ENCODE assay signal across 9 cellular contexts in genomic region chr22:21517374-21517773, GRCh38. TPM values are rescaled to one million over a fixed set of nuclear protein-coding genes. Genes with fewer than 3 reads are reported as not detected.
DNase-seq lines count a peak whose midpoint lies in the region; ATAC-seq and TF ChIP-seq lines count a peak whose summit lies in the region.
"Not testable (repeated sequence)": the region's sequence is repeated elsewhere in the genome, so short reads cannot be mapped to it uniquely, and the experiment has no call there.
"Had no signal": no experiment of that assay in that cellular context is flagged by ENCODE, and none has a peak within 500 bp of the region (broad histone marks: within the 10 kb centered on the region; RNA-seq: fewer than 3 reads in every experiment).

No MANE protein-coding gene starts in this region.

- not testable (repeated sequence) for H3K27me3 Mint-ChIP-seq in natural killer cell treated with Interleukin-12 subunit alpha and Interleukin-12 subunit beta and Interleukin-15 and Interleukin-18, amount 100 ng/mL, for 72 hours

- TF ChIP-seq CTCF in gastroesophageal sphincter (IDR thresholded peaks at IDR 0.05) = not testable (repeated sequence)

- not testable (repeated sequence) for H3K36me3 Mint-ChIP-seq in natural killer cell treated with Interleukin-12 subunit alpha and Interleukin-12 subunit beta and Interleukin-15 and Interleukin-18, amount 100 ng/mL, for 72 hours

- H3K27ac Mint-ChIP-seq in natural killer cell treated with Interleukin-12 subunit alpha and Interleukin-12 subunit beta and Interleukin-15 and Interleukin-18, amount 100 ng/mL, for 72 hours = not testable (repeated sequence)

- H3K27me3 ChIP-seq in gastroesophageal sphincter = not testable (repeated sequence)

- H3K9me3 ChIP-seq in gastroesophageal sphincter = not testable (repeated sequence)

- no CpG with 5 or more reads among the region's 52 CpGs for WGBS in gastroesophageal sphincter (ENCODE audit: low coverage in 1 of 2), 2 donors

- TF ChIP-seq POLR2A in gastroesophageal sphincter (IDR thresholded peaks at IDR 0.05) = not testable (repeated sequence)

- not testable (repeated sequence) for H3K4me1 Mint-ChIP-seq in natural killer cell treated with Interleukin-12 subunit alpha and Interleukin-12 subunit beta and Interleukin-15 and Interleukin-18, amount 100 ng/mL, for 72 hours (ENCODE audit: low read depth in 2 of 2)

- H3K27ac ChIP-seq in gastroesophageal sphincter = not testable (repeated sequence)

- not testable (repeated sequence) for H3K4me3 ChIP-seq in gastroesophageal sphincter

- peak; percentile 58 for DNase-seq in activated CD8-positive, alpha-beta memory T cell treated with anti-CD3 and anti-CD28 coated beads, Interleukin-2, amount 50 U/mL, for 4 hours
- DNase-seq in natural killer cell treated with Interleukin-12 subunit alpha and Interleukin-12 subunit beta and Interleukin-15 and Interleukin-18, amount 100 ng/mL, for 72 hours (ENCODE audit: low spot score) = not testable (repeated sequence)

- not testable (repeated sequence) for H3K9me3 Mint-ChIP-seq in natural killer cell treated with Interleukin-12 subunit alpha and Interleukin-12 subunit beta and Interleukin-15 and Interleukin-18, amount 100 ng/mL, for 72 hours

- H3K4me1 ChIP-seq in gastroesophageal sphincter = not testable (repeated sequence)

- H3K36me3 ChIP-seq in gastroesophageal sphincter = not testable (repeated sequence)

- ATAC-seq in GM19035 (IDR thresholded peaks at IDR 0.05; ENCODE audit: unreplicated experiment) = peak; percentile 80
- peak; percentile 79 for ATAC-seq in GM21723 (IDR thresholded peaks at IDR 0.05; ENCODE audit: unreplicated experiment)
- ATAC-seq in HG02970 (IDR thresholded peaks at IDR 0.05; ENCODE audit: low FRiP score, unreplicated experiment) = peak; percentile 82
- peak; percentile 76 for ATAC-seq in HG03520 (IDR thresholded peaks at IDR 0.05; ENCODE audit: unreplicated experiment)
- ATAC-seq in gastroesophageal sphincter = peak; percentile 92
- ATAC-seq in natural killer cell treated with Interleukin-12 subunit alpha and Interleukin-12 subunit beta and Interleukin-15 and Interleukin-18, amount 100 ng/mL, for 72 hours = peak; percentile 94 to 95

- H3K4me3 Mint-ChIP-seq in natural killer cell treated with Interleukin-12 subunit alpha and Interleukin-12 subunit beta and Interleukin-15 and Interleukin-18, amount 100 ng/mL, for 72 hours = not testable (repeated sequence)

- not testable (repeated sequence) for TF ChIP-seq EP300 in gastroesophageal sphincter (IDR thresholded peaks at IDR 0.05)

RNA-seq across cellular contexts. Expression of gene RIMBP3C, which starts 33.9 kb away (rescaled TPM):
- total RNA-seq in gastroesophageal sphincter = under 1 TPM; 0.15 to 0.40 (median 0.25) TPM
- total RNA-seq in natural killer cell treated with Interleukin-12 subunit alpha and Interleukin-12 subunit beta and Interleukin-15 and Interleukin-18, amount 100 ng/mL, for 72 hours = 1 to 10 TPM in 1 of 2 donors, under 1 TPM in 1; 0.50 to 1.4 TPM
- total RNA-seq: esophagus squamous epithelium, uterus had no signal

RNA-seq across cellular contexts. Expression of gene UBE2L3, which starts 50.1 kb away (rescaled TPM):
- 10 to 100 TPM; 40.5 to 94.4 (median 60.0) TPM for total RNA-seq in gastroesophageal sphincter
- 100 to 1,000 TPM in 1 of 2 donors, 10 to 100 TPM in 1; 86.3 to 114 TPM for total RNA-seq in natural killer cell treated with Interleukin-12 subunit alpha and Interleukin-12 subunit beta and Interleukin-15 and Interleukin-18, amount 100 ng/mL, for 72 hours

RNA-seq across cellular contexts. Expression of gene TMEM191C, which starts 50.2 kb away (rescaled TPM):
- total RNA-seq in gastroesophageal sphincter = 1 to 10 TPM in 1 of 4 donors, under 1 TPM in 2, not detected in 1; 0.15 to 4.4 (median 0.27) TPM
- 1 to 10 TPM; 1.4 to 3.5 TPM for total RNA-seq in natural killer cell treated with Interleukin-12 subunit alpha and Interleukin-12 subunit beta and Interleukin-15 and Interleukin-18, amount 100 ng/mL, for 72 hours
